In genomic region chr5:175913835-175914672, GRCh38 we compare ENCODE assay signal across 11 cellular contexts. TPM values are rescaled to one million over a fixed set of nuclear protein-coding genes. Genes with fewer than 3 reads are reported as not detected.
DNase-seq lines count a peak whose midpoint lies in the region; ATAC-seq, FAIRE-seq and TF ChIP-seq lines count a peak whose summit lies in the region.
"Not testable (repeated sequence)": the region's sequence is repeated elsewhere in the genome, so short reads cannot be mapped to it uniquely, and the experiment has no call there.
"Had no signal": no experiment of that assay in that cellular context is flagged by ENCODE, and none has a peak within 500 bp of the region (broad histone marks: within the 10 kb centered on the region; RNA-seq: fewer than 3 reads in every experiment).

No MANE protein-coding gene starts in this region.

- not testable (repeated sequence) for H3K27me3 Mint-ChIP-seq in activated CD8-positive, alpha-beta T cell treated with anti-CD3 and anti-CD28 coated beads for 36 hours

- not testable (repeated sequence) for H3K27me3 ChIP-seq in Panc1 (ENCODE audit: control insufficient read depth, insufficient read depth, low read length); left lung; pancreas; upper lobe of left lung

- POLR2A ChIA-PET in Panc1 (lab: Charles Lee); activated CD8-positive, alpha-beta T cell treated with anti-CD3 and anti-CD28 coated beads for 36 hours (lab: Charles Lee): not testable (repeated sequence)

- DNase-seq in D341Med (ENCODE audit: low spot score) (peak; percentile 13), left lung (peak in 1 of 2 donors; percentile 77), pancreas (peak in 1 of 6 donors; percentile 34), upper lobe of left lung (peak in 1 of 2 donors; percentile 55)
- DNase-seq in Panc1 (ENCODE audit: low read depth, low spot score); activated CD8-positive, alpha-beta T cell treated with anti-CD3 and anti-CD28 coated beads for 36 hours; mucosa of descending colon: not testable (repeated sequence)

- CTCF ChIA-PET in Panc1 (lab: Charles Lee); activated CD8-positive, alpha-beta T cell treated with anti-CD3 and anti-CD28 coated beads for 36 hours (lab: Charles Lee): not testable (repeated sequence)

- H3K36me3 Mint-ChIP-seq in activated CD8-positive, alpha-beta T cell treated with anti-CD3 and anti-CD28 coated beads for 36 hours (ENCODE audit: low read depth): peaks cover 11% of the 10 kb centered on the region

- TF ChIP-seq CTCF in Panc1 (IDR thresholded peaks at IDR 0.05); activated CD8-positive, alpha-beta T cell treated with anti-CD3 and anti-CD28 coated beads for 36 hours (IDR thresholded peaks at IDR 0.05); left lung (IDR thresholded peaks at IDR 0.05); mucosa of descending colon (IDR thresholded peaks at IDR 0.05); pancreas (IDR thresholded peaks at IDR 0.05); upper lobe of left lung (IDR thresholded peaks at IDR 0.05): not testable (repeated sequence)

- TF ChIP-seq POLR2A in upper lobe of left lung (IDR thresholded peaks at IDR 0.05): not testable (repeated sequence)

- H3K9me3 Mint-ChIP-seq in activated CD8-positive, alpha-beta T cell treated with anti-CD3 and anti-CD28 coated beads for 36 hours: not testable (repeated sequence)

- not testable (repeated sequence) for FAIRE-seq in pancreas (lab: Jason Lieb, UNC)

- H3K27ac ChIP-seq in Panc1 (ENCODE audit: low read length); left lung; upper lobe of left lung: not testable (repeated sequence)
- peak overlapping the region in 1 of 4 donors; percentile 71 for H3K27ac ChIP-seq in pancreas

- H3K4me3 ChIP-seq in Panc1 (ENCODE audit: low read depth in 2 of 2, low read length in 2 of 2); left lung; mucosa of descending colon; pancreas; upper lobe of left lung: not testable (repeated sequence)

- peak overlapping the region; percentile 7 for H3K27ac Mint-ChIP-seq in activated CD8-positive, alpha-beta T cell treated with anti-CD3 and anti-CD28 coated beads for 36 hours

- peak; percentile 57 for ATAC-seq in Panc1
- not testable (repeated sequence) for ATAC-seq in activated CD8-positive, alpha-beta T cell treated with anti-CD3 and anti-CD28 coated beads for 36 hours
- ATAC-seq in esophagus mucosa: peak; percentile 42
- peak; percentile 25 for ATAC-seq in left lung
- ATAC-seq in mucosa of descending colon: peak; percentile 93
- peak; percentile 89 to 97 (median 96) for ATAC-seq in pancreas
- peak; percentile 18 to 48 for ATAC-seq in upper lobe of left lung (ENCODE audit: low FRiP score in 2 of 2)

- not testable (repeated sequence) for H3K4me1 ChIP-seq in Panc1 (ENCODE audit: control insufficient read depth, insufficient read depth, low read length); left lung; mucosa of descending colon (ENCODE audit: low read depth); pancreas; upper lobe of left lung

- 27 to 32% methylated on average over 6 to 9 of the region's 20 CpGs for WGBS in pancreas, 2 donors
- 73 to 80% methylated on average over 1 to 6 of the region's 20 CpGs for WGBS in upper lobe of left lung, 2 donors

- in situ Hi-C loops in Panc1 (cut with HindIII; ENCODE audit: low pct_unique_long_range_greater_than_20kb, low sequenced_read_pairs): not testable (repeated sequence)

- TF ChIP-seq EP300 in upper lobe of left lung (IDR thresholded peaks at IDR 0.05): not testable (repeated sequence)

- H3K4me3 Mint-ChIP-seq in activated CD8-positive, alpha-beta T cell treated with anti-CD3 and anti-CD28 coated beads for 36 hours: not testable (repeated sequence)

- not testable (repeated sequence) for H3K9me3 ChIP-seq in Panc1 (ENCODE audit: control insufficient read depth, insufficient read depth, low read depth, low read length); left lung; mucosa of descending colon; pancreas; upper lobe of left lung

- peaks cover 10% of the 10 kb centered on the region for H3K4me1 Mint-ChIP-seq in activated CD8-positive, alpha-beta T cell treated with anti-CD3 and anti-CD28 coated beads for 36 hours (ENCODE audit: low read depth)

- BruUV-seq in Panc1 (replicated peaks; lab: Mats Ljungman, UMichigan): not testable (repeated sequence)

- intact Hi-C loops in Panc1 (cut with micrococcal nuclease; ENCODE audit: unreplicated experiment); activated CD8-positive, alpha-beta T cell treated with anti-CD3 and anti-CD28 coated beads for 36 hours (cut with micrococcal nuclease); left lung (cut with DNase I); mucosa of descending colon (cut with DNase I, micrococcal nuclease); pancreas (cut with DNase I): not testable (repeated sequence)

- H3K36me3 ChIP-seq in Panc1 (ENCODE audit: control insufficient read depth, insufficient read depth, low read length); left lung; mucosa of descending colon (ENCODE audit: low read depth); pancreas; upper lobe of left lung: not testable (repeated sequence)

RNA-seq across cellular contexts. Expression of gene CPLX2, which starts 42.7 kb away (rescaled TPM):
- total RNA-seq in Panc1 (2021; ENCODE audit: unreplicated experiment) (0.15 TPM), esophagus mucosa (not detected), left lung (not detected), mucosa of descending colon (1 to 10 TPM in 1 of 3 donors, under 1 TPM in 2; 0.58 to 4.8 (median 0.87) TPM), pancreas (10 to 100 TPM in 1 of 6 donors, 1 to 10 TPM in 5; 2.3 to 13.4 (median 4.3) TPM), upper lobe of left lung (under 1 TPM in 2 of 6 donors, not detected in 4; 0.15 to 0.20 TPM)
- not detected for polyA plus RNA-seq in Panc1 (2012; ENCODE audit: insufficient read length)
- not detected for total RNA-seq in activated CD8-positive, alpha-beta T cell treated with anti-CD3 and anti-CD28 coated beads for 36 hours
- 10 to 100 TPM; 51.9 to 83.9 TPM for polyA plus RNA-seq in pancreas
- total RNA-seq: CD8-positive, alpha-beta T cell; HT-29 had no signal
- polyA plus RNA-seq: CD14-positive monocyte had no signal

RNA-seq across cellular contexts. Expression of gene THOC3, which starts 54.1 kb away (rescaled TPM):
- total RNA-seq in Panc1 (2021; ENCODE audit: unreplicated experiment): 70.8 TPM
- polyA plus RNA-seq in Panc1 (2012; ENCODE audit: insufficient read length): 47.7 TPM
- total RNA-seq in activated CD8-positive, alpha-beta T cell treated with anti-CD3 and anti-CD28 coated beads for 36 hours: 10 to 100 TPM; 67.3 to 71.5 TPM
- 155 TPM for total RNA-seq in esophagus mucosa
- total RNA-seq in left lung: 10 to 100 TPM; 38.7 to 40.9 TPM
- 10 to 100 TPM; 29.4 to 34.1 (median 30.7) TPM for total RNA-seq in mucosa of descending colon
- 10 to 100 TPM in 4 of 6 donors, 1 to 10 TPM in 2; 7.2 to 20.5 (median 12.0) TPM for total RNA-seq in pancreas
- polyA plus RNA-seq in pancreas: 10 to 100 TPM in 1 of 2 donors, 1 to 10 TPM in 1; 4.2 to 14.3 TPM
- 10 to 100 TPM; 16.3 to 46.8 (median 30.4) TPM for total RNA-seq in upper lobe of left lung
